Comparison of ENCODE assay signal across 9 cellular contexts in the genomic region with DNA sequence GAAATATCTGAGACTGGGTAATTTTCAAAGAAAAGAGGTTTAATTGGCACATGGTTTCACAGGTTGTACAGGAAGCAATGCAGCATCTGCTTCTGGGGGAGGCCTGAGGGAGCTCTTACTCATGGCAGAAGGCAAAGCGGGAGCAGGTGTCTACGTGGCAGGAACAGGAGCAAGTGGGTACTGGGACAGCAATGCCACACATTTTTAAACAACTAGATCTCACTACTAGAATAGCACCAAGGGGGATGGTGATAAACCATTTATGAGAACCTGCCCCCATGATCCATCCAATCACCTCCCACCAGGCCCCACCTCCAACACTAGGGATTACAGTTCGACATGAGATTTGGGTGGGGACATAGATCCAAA. TPM values are rescaled to one million over a fixed set of nuclear protein-coding genes. Genes with fewer than 3 reads are reported as not detected.
DNase-seq lines count a peak whose midpoint lies in the region; ATAC-seq and TF ChIP-seq lines count a peak whose summit lies in the region.
"Had no signal": no experiment of that assay in that cellular context is flagged by ENCODE, and none has a peak within 500 bp of the region (broad histone marks: within the 10 kb centered on the region; RNA-seq: fewer than 3 reads in every experiment).

No MANE protein-coding gene starts in this region.

- TF ChIP-seq CTCF in natural killer cell (IDR thresholded peaks at IDR 0.05) = no peak

- peak; percentile 11 for ATAC-seq in GM18520 (IDR thresholded peaks at IDR 0.05; ENCODE audit: unreplicated experiment)
- peak; percentile 33 for ATAC-seq in GM21825 (IDR thresholded peaks at IDR 0.05; ENCODE audit: unreplicated experiment)
- no peak for ATAC-seq in T-cell (replicated peaks in 1 of 4)
- ATAC-seq in natural killer cell = peak; percentile 64 to 78 (median 71)

- intact Hi-C loops in natural killer cell (cut with micrococcal nuclease) = loop anchor here (5.0 kb wide), 3 partner anchors 49 to 66 kb away; a partner anchor contains a TSS

- H3K27ac Mint-ChIP-seq in T-cell (peak overlapping the region; percentile 8 to 9), natural killer cell (peak overlapping the region; percentile 92 to 97)

- H3K4me3 Mint-ChIP-seq in T-cell = no peak overlapping the region
- H3K4me3 Mint-ChIP-seq in natural killer cell = peak overlapping the region; percentile 29

- peaks cover 0 to 2% of the 10 kb centered on the region in 2 donors for H3K27me3 Mint-ChIP-seq in T-cell
- H3K27me3 Mint-ChIP-seq in natural killer cell (ENCODE audit: low read depth in 2 of 2) = no peaks in the 10 kb centered on the region

- no peak overlapping the region for H3K4me3 ChIP-seq in MG63

- H3K4me1 Mint-ChIP-seq in T-cell (peaks cover 0 to 14% (median 9%) of the 10 kb centered on the region in 3 donors), natural killer cell (peaks cover 27 to 42% of the 10 kb centered on the region in 2 donors)

- CTCF ChIA-PET in T-cell (lab: Charles Lee) = interaction anchor here in 1 of 2 donors (0.5 kb wide), 1 partner anchor 1738 kb away, joined by 3 read pairs; no protein-coding TSS in a partner anchor

- no peaks in the 10 kb centered on the region for H3K36me3 Mint-ChIP-seq in T-cell
- no peaks in the 10 kb centered on the region for H3K36me3 Mint-ChIP-seq in natural killer cell

- POLR2A ChIA-PET in T-cell (lab: Charles Lee) = no interaction called here

- DNase-seq in T-cell (no peak), natural killer cell (peak; percentile 24), AG08396 (ENCODE audit: low spot score) (no peak), NCI-H82 (lab: John Stamatoyannopoulos, UW) (no peak), GF-D8 (lab: John Stamatoyannopoulos, UW) (no peak), MG63 (no peak)
- DNase-seq: NCI-H524 treated with DMSO at 0.1 percent for 48 hours had no signal

- H3K9me3 ChIP-seq in MG63 = no peaks in the 10 kb centered on the region

- H3K9me3 Mint-ChIP-seq in T-cell (no peaks in the 10 kb centered on the region), natural killer cell (no peaks in the 10 kb centered on the region)

- H3K36me3 ChIP-seq in MG63 = no peaks in the 10 kb centered on the region

- H3K27me3 ChIP-seq in MG63 = no peaks in the 10 kb centered on the region

RNA-seq across cellular contexts. Expression of a gene that starts 47.6 kb away (rescaled TPM):
- total RNA-seq in T-cell (1 to 10 TPM; 2.1 to 5.5 (median 3.6) TPM), natural killer cell (1 to 10 TPM; 3.1 to 5.4 (median 4.3) TPM)
- 6.3 and 12.0 TPM in 2 replicates for total RNA-seq in MG63 (2014; rRNA removed; shearing (Covaris generic); ENCODE audit: low replicate concordance)

RNA-seq across cellular contexts. Expression of a gene that starts 50.7 kb away (rescaled TPM):
- 100 to 1,000 TPM in 2 of 5 donors, 10 to 100 TPM in 3; 81.4 to 152 (median 97.0) TPM for total RNA-seq in T-cell
- total RNA-seq in natural killer cell = 100 to 1,000 TPM; 219 to 296 (median 272) TPM
- total RNA-seq in MG63 (2014; rRNA removed; shearing (Covaris generic); ENCODE audit: low replicate concordance) = 23.5 and 30.8 TPM in 2 replicates

Comparison
In these comparisons a context has a peak if more than half of its experiments do, and no peak if none do; other contexts are left out.
1. ATAC-seq: peak in GM18520 (single experiment), GM21825 (single experiment) and natural killer cell (3 of 3); none in T-cell (0 of 4).